Comparison of ENCODE assay signal across 7 cellular contexts in genomic region chr3:102449930-102450329, GRCh38. TPM values are rescaled to one million over a fixed set of nuclear protein-coding genes. Genes with fewer than 3 reads are reported as not detected.
"Had no signal": no experiment of that assay in that cellular context is flagged by ENCODE, and none has a peak within 500 bp of the region (broad histone marks: within the 10 kb centered on the region; RNA-seq: fewer than 3 reads in every experiment).

No MANE protein-coding gene starts in this region.

- H3K4me3 ChIP-seq: GM23338, K562 had no signal

- DNase-seq: H9 had no signal

- FAIRE-seq: H1, H54, HTR-8/SVneo, K562 had no signal

- H3K4me2 ChIP-seq: GM23338 had no signal

- ATAC-seq: GM23338, K562 had no signal

RNA-seq across cellular contexts. Expression of gene ZPLD1, which starts 15.1 kb away (rescaled TPM):
- total RNA-seq: GM23338, H1, H9, HT-29, K562 had no signal
